ENCODE assay signal across 9 cellular contexts in genomic region chr1:46617108-46617694, GRCh38. TPM values are rescaled to one million over a fixed set of nuclear protein-coding genes. Genes with fewer than 3 reads are reported as not detected.
A peak's percentile ranks its signal among the peaks of the same experiment; 100 is the strongest.
DNase-seq lines count a peak whose midpoint lies in the region; ATAC-seq, FAIRE-seq and TF ChIP-seq lines count a peak whose summit lies in the region.
"Had no signal": no experiment of that assay in that cellular context is flagged by ENCODE, and none has a peak within 500 bp of the region (broad histone marks: within the 10 kb centered on the region; RNA-seq: fewer than 3 reads in every experiment).

No MANE protein-coding gene starts in this region.

- intact Hi-C loops in activated CD4-positive, alpha-beta T cell treated with anti-CD3 and anti-CD28 coated beads for 36 hours (cut with DNase I, micrococcal nuclease), result loop anchor here (5.0 kb wide), 2 partner anchors 50 to 100 kb away; partner anchors contain the start of genes ATPAF1 (in 2 of the 2) and EFCAB14 (in 1 of the 2)
- intact Hi-C loops in K562 (cut with micrococcal nuclease) (no loop called here), HepG2 (cut with micrococcal nuclease; ENCODE audit: unreplicated experiment) (loop anchor here (10.0 kb wide), 1 partner anchor 48 kb away; the partner anchor contains the start of gene ATPAF1)

- H2AFZ ChIP-seq in K562 (ENCODE audit: low read depth, low read length) (peak overlapping the region; percentile 99), HepG2 (ENCODE audit: low read length) (peak overlapping the region; percentile 48)

- peaks cover 2% of the 10 kb centered on the region for H3K36me3 Mint-ChIP-seq in activated CD4-positive, alpha-beta T cell treated with anti-CD3 and anti-CD28 coated beads for 36 hours (ENCODE audit: low read depth)

- no peak for DNase-seq in activated CD4-positive, alpha-beta T cell treated with anti-CD3 and anti-CD28 coated beads for 36 hours
- no peak for DNase-seq in activated CD4-positive, alpha-beta T cell treated with anti-CD3 and anti-CD28 coated beads for 48 hours
- peak in 3 of 4 experiments; percentile 30 to 62 (median 55) for DNase-seq in K562 (ENCODE audit: extremely low read depth in 1 of 4, low spot score in 3 of 4)
- no peak for DNase-seq in HepG2 (ENCODE audit: low spot score)
- DNase-seq in NCI-H2196 (lab: John Stamatoyannopoulos, UW; ENCODE audit: unreplicated experiment), result no peak
- DNase-seq in COLO668 (lab: John Stamatoyannopoulos, UW; ENCODE audit: unreplicated experiment), result no peak
- no peak for DNase-seq in effector CD8-positive, alpha-beta T cell (lab: John Stamatoyannopoulos, UW)

- H3K27me3 ChIP-seq in K562 (ENCODE audit: control insufficient read depth in 2 of 2, insufficient read depth in 2 of 2, low read length in 2 of 2) (no peaks in the 10 kb centered on the region), HepG2 (ENCODE audit: control insufficient read depth in 1 of 2, insufficient read depth in 2 of 2, low read length in 2 of 2) (no peaks in the 10 kb centered on the region; a peak in 1 of 5 replicates), thymus (ENCODE audit: control insufficient read depth, insufficient read depth) (no peaks in the 10 kb centered on the region)

- POLR2A ChIA-PET in activated CD4-positive, alpha-beta T cell treated with anti-CD3 and anti-CD28 coated beads for 36 hours (lab: Charles Lee), result interaction anchor here (0.9 to 2.6 kb wide), 2 partner anchors 13 to 38 kb away, joined by 3 to 19 read pairs; partner anchors contain the start of gene MKNK1
- POLR2A ChIA-PET in K562 (lab: Yijun Ruan, JAX), result interaction anchor here (0.7 to 3.0 kb wide), 10 partner anchors 9 to 100 kb away, joined by 3 to 38 read pairs (median 4); partner anchors contain the start of gene MKNK1
- POLR2A ChIA-PET in HepG2 (lab: Yijun Ruan, JAX), result interaction anchor here (0.7 to 6.2 kb wide), 8 partner anchors 10 to 716 kb away, joined by 3 to 79 read pairs (median 4); partner anchors contain the start of genes ATPAF1, CMPK1 and MKNK1

- H3K4me2 ChIP-seq in K562 (ENCODE audit: insufficient read depth, low read length) (peak overlapping the region; percentile 90), HepG2 (ENCODE audit: low read depth, low read length) (peak overlapping the region; percentile 94)

- FAIRE-seq in K562 (lab: Jason Lieb, UNC), result peak; percentile 75
- FAIRE-seq in HepG2 (lab: Jason Lieb, UNC), result no peak

- H3K4me1 ChIP-seq in K562 (replicated peaks in 1 of 2; ENCODE audit: control insufficient read depth in 2 of 2, insufficient read depth in 2 of 2, low read length in 2 of 2) (peaks cover 22 to 37% of the 10 kb centered on the region in 2 experiments), HepG2 (ENCODE audit: insufficient read depth, low read length) (peaks cover 38% of the 10 kb centered on the region), thymus (ENCODE audit: control insufficient read depth, insufficient read depth, low read length) (peaks cover 39% of the 10 kb centered on the region)

- no peak for TF ChIP-seq CTCF in K562 (IDR thresholded peaks at IDR 0.05 in 2 of 3, conservative IDR thresholded peaks at IDR 0.05 in 1 of 3; ENCODE audit: insufficient read depth in 2 of 3, low read depth in 1 of 3, low read length in 3 of 3)
- TF ChIP-seq CTCF in HepG2 (CRISPR knock-in tag; IDR thresholded peaks at IDR 0.05), result no peak

- 11% methylated on average over 9 of the region's 9 CpGs for WGBS in K562 (ENCODE audit: insufficient coverage, low coverage, missing lambda C conversion rate)
- 33% methylated on average over 9 of the region's 9 CpGs for WGBS in HepG2 (ENCODE audit: low lambda C conversion rate)
- 55% methylated on average over 9 of the region's 9 CpGs for WGBS in thymus

- peak overlapping the region; percentile 63; the same call in 2 of the 3 replicates for H3K27ac ChIP-seq in K562 (ENCODE audit: extremely low read depth, low read depth, low read length)
- H3K27ac ChIP-seq in HepG2 (ENCODE audit: extremely low read length, insufficient read depth, low read length), result no peak overlapping the region
- peak overlapping the region; percentile 93 for H3K27ac ChIP-seq in thymus (ENCODE audit: low read depth)

- H3K9me3 Mint-ChIP-seq in activated CD4-positive, alpha-beta T cell treated with anti-CD3 and anti-CD28 coated beads for 36 hours (ENCODE audit: low read depth), result no peaks in the 10 kb centered on the region

- H3K27me3 Mint-ChIP-seq in activated CD4-positive, alpha-beta T cell treated with anti-CD3 and anti-CD28 coated beads for 36 hours, result no peaks in the 10 kb centered on the region

- TF ChIP-seq POLR2A in K562 (conservative IDR thresholded peaks at IDR 0.05), result no peak
- TF ChIP-seq POLR2A in HepG2 (IDR thresholded peaks at IDR 0.05; ENCODE audit: insufficient read depth in 1 of 2, low read depth in 2 of 2, low read length in 2 of 2), result no peak

- BruUV-seq in K562 (replicated peaks; lab: Mats Ljungman, UMichigan) (no TSS peak), HepG2 (replicated peaks; lab: Mats Ljungman, UMichigan) (TSS peak; percentile 60)

- TF ChIP-seq RAD21 in K562 (CRISPR knock-in tag; conservative IDR thresholded peaks at IDR 0.05 in 1 of 2, IDR thresholded peaks at IDR 0.05 in 1 of 2) (no peak), HepG2 (CRISPR knock-in tag; IDR thresholded peaks at IDR 0.05) (no peak)

- H3K4me3 ChIP-seq in K562, result peak overlapping the region; percentile 72
- peak overlapping the region; percentile 59 to 83 (median 78) for H3K4me3 ChIP-seq in HepG2 (replicated peaks in 1 of 3; ENCODE audit: insufficient read depth in 1 of 3, low read depth in 2 of 3, low read length in 3 of 3)
- peak overlapping the region; percentile 92 for H3K4me3 ChIP-seq in thymus (ENCODE audit: low read length)

- H3K9me3 ChIP-seq in K562 (replicated peaks; ENCODE audit: control insufficient read depth, insufficient read depth, low read depth, low read length), result no peaks in the 10 kb centered on the region
- H3K9me3 ChIP-seq in HepG2 (ENCODE audit: low read length), result no peaks in the 10 kb centered on the region
- no peaks in the 10 kb centered on the region for H3K9me3 ChIP-seq in thymus (ENCODE audit: control insufficient read depth)

- in situ Hi-C loops in K562 (cut with MboI), result loop anchor here (5.0 kb wide), 1 partner anchor 105 kb away; no protein-coding TSS in a partner anchor
- in situ Hi-C loops in HepG2 (cut with HindIII; ENCODE audit: extremely low pct_ligation_motif_present, low pct_unique_long_range_greater_than_20kb), result loop anchor here (5.0 kb wide), 1 partner anchor 105 kb away; no protein-coding TSS in a partner anchor

- H3K9me1 ChIP-seq in K562 (ENCODE audit: control insufficient read depth, insufficient read depth, low read length), result no peaks in the 10 kb centered on the region

- H3K36me3 ChIP-seq in K562 (ENCODE audit: control insufficient read depth, insufficient read depth, low read length) (no peaks in the 10 kb centered on the region), HepG2 (replicated peaks in 1 of 2; ENCODE audit: control insufficient read depth in 1 of 2, insufficient read depth in 2 of 2, low read length in 2 of 2) (no peaks in the 10 kb centered on the region), thymus (ENCODE audit: control insufficient read depth, insufficient read depth) (no peaks in the 10 kb centered on the region)

- TF ChIP-seq EP300 in K562 (IDR thresholded peaks at IDR 0.05; ENCODE audit: low read length) (no peak), HepG2 (IDR thresholded peaks at IDR 0.05; ENCODE audit: low read depth in 2 of 2, low read length in 2 of 2) (no peak), HepG2 (CRISPR knock-in tag; IDR thresholded peaks at IDR 0.05; ENCODE audit: borderline replicate concordance) (no peak)

- peak overlapping the region; percentile 74 to 97; a peak in 3 of 4 replicates for H3K9ac ChIP-seq in K562 (ENCODE audit: insufficient read depth in 1 of 2, low read depth in 2 of 2, low read length in 2 of 2)
- H3K9ac ChIP-seq in HepG2 (ENCODE audit: insufficient read depth, low read depth, low read length), result peak overlapping the region; percentile 61

- ATAC-seq in activated CD4-positive, alpha-beta T cell treated with anti-CD3 and anti-CD28 coated beads for 36 hours, result no peak
- ATAC-seq in K562 (peak; percentile 1; the same call in 1 of the 3 replicates), HepG2 (peak; percentile 7)

- peak overlapping the region; percentile 82 for H3K27ac Mint-ChIP-seq in activated CD4-positive, alpha-beta T cell treated with anti-CD3 and anti-CD28 coated beads for 36 hours

- peak overlapping the region; percentile 87 for H3K4me3 Mint-ChIP-seq in activated CD4-positive, alpha-beta T cell treated with anti-CD3 and anti-CD28 coated beads for 36 hours

- CTCF ChIA-PET in activated CD4-positive, alpha-beta T cell treated with anti-CD3 and anti-CD28 coated beads for 36 hours (lab: Charles Lee), result interaction anchor here (1.0 to 5.6 kb wide), 2 partner anchors 12 to 69 kb away, joined by 5 to 47 read pairs; partner anchors contain the start of gene MKNK1
- CTCF ChIA-PET in K562 (lab: Yijun Ruan, JAX; ENCODE audit: low intra/inter-chr PET ratio) (no interaction called here), HepG2 (lab: Yijun Ruan, JAX; ENCODE audit: low intra/inter-chr PET ratio, low total read pairs) (no interaction called here)

- H3K79me2 ChIP-seq in K562 (ENCODE audit: control insufficient read depth, insufficient read depth, low read length) (peaks cover 4% of the 10 kb centered on the region; the same call in 2 of the 3 replicates), HepG2 (ENCODE audit: insufficient read depth, low read length) (no peaks in the 10 kb centered on the region)

- H3K4me1 Mint-ChIP-seq in activated CD4-positive, alpha-beta T cell treated with anti-CD3 and anti-CD28 coated beads for 36 hours, result peaks cover 41% of the 10 kb centered on the region

- H4K20me1 ChIP-seq in K562 (replicated peaks; ENCODE audit: control insufficient read depth, insufficient read depth, low read length) (peaks cover 3% of the 10 kb centered on the region), HepG2 (ENCODE audit: insufficient read depth, low read length) (no peaks in the 10 kb centered on the region)

RNA-seq across cellular contexts. Expression of gene MOB3C, which starts 0.6 kb away (rescaled TPM):
- 1 to 10 TPM; 8.5 to 8.9 TPM for total RNA-seq in activated CD4-positive, alpha-beta T cell treated with anti-CD3 and anti-CD28 coated beads for 36 hours
- total RNA-seq in K562 (2011; cell fraction: chromatin; rRNA removed; ENCODE audit: low replicate concordance), result 7.4 and 16.2 TPM in 2 replicates
- 8.8 and 9.8 TPM in 2 replicates for total RNA-seq in K562 (2011; cell fraction: nucleolus; rRNA removed)
- 10.6 and 13.2 TPM in 2 replicates for total RNA-seq in K562 (2011; cell fraction: nucleoplasm; rRNA removed)
- total RNA-seq in K562 (2014; rRNA removed) (3.6 and 3.7 TPM in 2 replicates), K562 (2014; rRNA removed; fragmentation: Illumina TruSeq; extraction: Trizol) (3.5 and 3.9 TPM in 2 replicates), K562 (2015; rRNA removed; fragmentation: Illumina TruSeq; extraction: Trizol) (3.5 and 3.6 TPM in 2 replicates), K562 (2021) (5.1 and 5.2 TPM in 2 replicates), HepG2 (2016; rRNA removed; fragmentation: Illumina TruSeq; extraction: Trizol) (3.1 and 3.5 TPM in 2 replicates)
- polyA plus RNA-seq in K562 (2011; rRNA removed) (6.2 and 7.5 TPM in 2 replicates), K562 (2014; fragmentation: Illumina TruSeq; extraction: Trizol) (4.4 and 4.9 TPM in 2 replicates), K562 (2014; fragmentation: Nextera tagmentation; extraction: Ambion mirVana) (1 to 10 TPM; 1.0 to 1.1 TPM), K562 (2014; rRNA removed) (3.4 and 4.1 TPM in 2 replicates), HepG2 (2011; rRNA removed) (4.1 and 6.8 TPM in 2 replicates), thymus (16.2 TPM)
- polyA plus RNA-seq in K562 (2011; cell fraction: cytosol; rRNA removed), result 5.6 and 13.3 TPM in 2 replicates
- polyA plus RNA-seq in K562 (2011; cell fraction: nucleus; rRNA removed), result 7.5 and 12.5 TPM in 2 replicates
- 4.0 and 5.9 TPM in 2 replicates for polyA plus RNA-seq in K562 (2012)
- 4.9 and 6.6 TPM in 2 replicates for polyA minus RNA-seq in K562 (2011; rRNA and poly(A)+ RNA removed)
- polyA minus RNA-seq in K562 (2011; cell fraction: cytosol; rRNA and poly(A)+ RNA removed), result 2.3 and 4.8 TPM in 2 replicates
- 5.4 and 6.3 TPM in 2 replicates for polyA minus RNA-seq in K562 (2011; cell fraction: nucleus; rRNA and poly(A)+ RNA removed)
- 0.79 and 1.5 TPM in 2 replicates for total RNA-seq in HepG2 (2016; cell fraction: cytosol; rRNA removed; fragmentation: Illumina TruSeq; extraction: Trizol; ENCODE audit: low read depth)
- total RNA-seq in HepG2 (2016; cell fraction: insoluble cytoplasmic fraction; rRNA removed; fragmentation: Illumina TruSeq; extraction: Trizol), result 3.4 and 3.8 TPM in 2 replicates
- total RNA-seq in HepG2 (2016; cell fraction: membrane; rRNA removed; fragmentation: Illumina TruSeq; extraction: Trizol), result 3.4 and 3.6 TPM in 2 replicates
- total RNA-seq in HepG2 (2016; cell fraction: nucleus; rRNA removed; fragmentation: Illumina TruSeq; extraction: Trizol), result 2.9 TPM in 2 replicates
- 3.7 and 4.9 TPM in 2 replicates for polyA plus RNA-seq in HepG2 (2011; cell fraction: cytosol; rRNA removed)
- 10.1 and 10.6 TPM in 2 replicates for polyA plus RNA-seq in HepG2 (2011; cell fraction: nucleus; rRNA removed)
- polyA plus RNA-seq in HepG2 (2012), result 2.3 and 2.7 TPM in 2 replicates
- polyA plus RNA-seq in HepG2 (2016; cell fraction: cytosol; fragmentation: Illumina TruSeq; extraction: Trizol; ENCODE audit: low read depth), result 1.1 TPM in 2 replicates
- 2.9 and 3.1 TPM in 2 replicates for polyA plus RNA-seq in HepG2 (2016; cell fraction: insoluble cytoplasmic fraction; fragmentation: Illumina TruSeq; extraction: Trizol; ENCODE audit: low read depth)
- 2.2 and 2.4 TPM in 2 replicates for polyA plus RNA-seq in HepG2 (2016; cell fraction: membrane; fragmentation: Illumina TruSeq; extraction: Trizol; ENCODE audit: low read depth)
- polyA plus RNA-seq in HepG2 (2016; cell fraction: nucleus; fragmentation: Illumina TruSeq; extraction: Trizol; ENCODE audit: insufficient read depth, low read depth), result 3.5 and 4.0 TPM in 2 replicates
- 6.7 and 10.0 TPM in 2 replicates for polyA minus RNA-seq in HepG2 (2011; rRNA and poly(A)+ RNA removed; ENCODE audit: low replicate concordance)
- polyA minus RNA-seq in HepG2 (2011; cell fraction: cytosol; rRNA and poly(A)+ RNA removed), result 1.6 and 1.7 TPM in 2 replicates
- polyA minus RNA-seq in HepG2 (2011; cell fraction: nucleus; rRNA and poly(A)+ RNA removed), result 5.7 and 7.6 TPM in 2 replicates

RNA-seq across cellular contexts. Expression of gene MKNK1, which starts 13.1 kb away (rescaled TPM):
- total RNA-seq in activated CD4-positive, alpha-beta T cell treated with anti-CD3 and anti-CD28 coated beads for 36 hours, result 10 to 100 TPM; 27.8 to 31.0 TPM
- total RNA-seq in K562 (2011; cell fraction: chromatin; rRNA removed; ENCODE audit: low replicate concordance), result 86.6 and 98.9 TPM in 2 replicates
- total RNA-seq in K562 (2011; cell fraction: nucleolus; rRNA removed), result 51.6 and 57.7 TPM in 2 replicates
- 71.6 and 91.8 TPM in 2 replicates for total RNA-seq in K562 (2011; cell fraction: nucleoplasm; rRNA removed)
- total RNA-seq in K562 (2014; rRNA removed) (27.7 and 33.3 TPM in 2 replicates), K562 (2014; rRNA removed; fragmentation: Illumina TruSeq; extraction: Trizol) (43.7 and 49.4 TPM in 2 replicates), K562 (2015; rRNA removed; fragmentation: Illumina TruSeq; extraction: Trizol) (33.7 and 42.9 TPM in 2 replicates), K562 (2021) (36.5 and 41.7 TPM in 2 replicates), HepG2 (2016; rRNA removed; fragmentation: Illumina TruSeq; extraction: Trizol) (14.7 and 18.5 TPM in 2 replicates)
- polyA plus RNA-seq in K562 (2011; rRNA removed) (45.0 and 45.8 TPM in 2 replicates), K562 (2014; fragmentation: Illumina TruSeq; extraction: Trizol) (40.4 and 42.1 TPM in 2 replicates), K562 (2014; fragmentation: Nextera tagmentation; extraction: Ambion mirVana) (10 to 100 TPM; 44.7 to 46.0 TPM), K562 (2014; rRNA removed) (50.8 and 51.3 TPM in 2 replicates), HepG2 (2011; rRNA removed) (24.1 and 25.6 TPM in 2 replicates), thymus (62.2 TPM)
- 34.7 and 38.1 TPM in 2 replicates for polyA plus RNA-seq in K562 (2011; cell fraction: cytosol; rRNA removed)
- polyA plus RNA-seq in K562 (2011; cell fraction: nucleus; rRNA removed), result 76.4 and 85.8 TPM in 2 replicates
- 42.0 and 54.6 TPM in 2 replicates for polyA plus RNA-seq in K562 (2012)
- 52.4 and 53.2 TPM in 2 replicates for polyA minus RNA-seq in K562 (2011; rRNA and poly(A)+ RNA removed)
- polyA minus RNA-seq in K562 (2011; cell fraction: cytosol; rRNA and poly(A)+ RNA removed), result 22.3 and 25.4 TPM in 2 replicates
- 22.1 and 30.1 TPM in 2 replicates for polyA minus RNA-seq in K562 (2011; cell fraction: nucleus; rRNA and poly(A)+ RNA removed)
- total RNA-seq in HepG2 (2016; cell fraction: cytosol; rRNA removed; fragmentation: Illumina TruSeq; extraction: Trizol; ENCODE audit: low read depth), result 10.5 and 13.8 TPM in 2 replicates
- 14.4 and 19.1 TPM in 2 replicates for total RNA-seq in HepG2 (2016; cell fraction: insoluble cytoplasmic fraction; rRNA removed; fragmentation: Illumina TruSeq; extraction: Trizol)
- total RNA-seq in HepG2 (2016; cell fraction: membrane; rRNA removed; fragmentation: Illumina TruSeq; extraction: Trizol), result 13.7 and 15.8 TPM in 2 replicates
- 21.2 and 21.4 TPM in 2 replicates for total RNA-seq in HepG2 (2016; cell fraction: nucleus; rRNA removed; fragmentation: Illumina TruSeq; extraction: Trizol)
- polyA plus RNA-seq in HepG2 (2011; cell fraction: cytosol; rRNA removed), result 16.8 and 17.9 TPM in 2 replicates
- polyA plus RNA-seq in HepG2 (2011; cell fraction: nucleus; rRNA removed), result 84.8 and 85.6 TPM in 2 replicates
- 16.8 and 18.6 TPM in 2 replicates for polyA plus RNA-seq in HepG2 (2012)
- polyA plus RNA-seq in HepG2 (2016; cell fraction: cytosol; fragmentation: Illumina TruSeq; extraction: Trizol; ENCODE audit: low read depth), result 16.7 and 21.4 TPM in 2 replicates
- polyA plus RNA-seq in HepG2 (2016; cell fraction: insoluble cytoplasmic fraction; fragmentation: Illumina TruSeq; extraction: Trizol; ENCODE audit: low read depth), result 20.0 and 23.4 TPM in 2 replicates
- polyA plus RNA-seq in HepG2 (2016; cell fraction: membrane; fragmentation: Illumina TruSeq; extraction: Trizol; ENCODE audit: low read depth), result 14.8 and 17.5 TPM in 2 replicates
- 65.1 and 68.0 TPM in 2 replicates for polyA plus RNA-seq in HepG2 (2016; cell fraction: nucleus; fragmentation: Illumina TruSeq; extraction: Trizol; ENCODE audit: insufficient read depth, low read depth)
- 29.1 and 38.2 TPM in 2 replicates for polyA minus RNA-seq in HepG2 (2011; rRNA and poly(A)+ RNA removed; ENCODE audit: low replicate concordance)
- polyA minus RNA-seq in HepG2 (2011; cell fraction: cytosol; rRNA and poly(A)+ RNA removed), result 10.8 and 13.0 TPM in 2 replicates
- 36.7 and 41.2 TPM in 2 replicates for polyA minus RNA-seq in HepG2 (2011; cell fraction: nucleus; rRNA and poly(A)+ RNA removed)

RNA-seq across cellular contexts. Expression of gene ATPAF1, which starts 51.0 kb away (rescaled TPM):
- 10 to 100 TPM; 46.1 to 48.5 TPM for total RNA-seq in activated CD4-positive, alpha-beta T cell treated with anti-CD3 and anti-CD28 coated beads for 36 hours
- total RNA-seq in K562 (2011; cell fraction: chromatin; rRNA removed; ENCODE audit: low replicate concordance), result 21.8 and 37.4 TPM in 2 replicates
- 12.5 and 17.1 TPM in 2 replicates for total RNA-seq in K562 (2011; cell fraction: nucleolus; rRNA removed)
- 32.8 and 60.7 TPM in 2 replicates for total RNA-seq in K562 (2011; cell fraction: nucleoplasm; rRNA removed)
- total RNA-seq in K562 (2014; rRNA removed), result 23.4 and 26.5 TPM in 2 replicates
- 27.4 and 33.7 TPM in 2 replicates for total RNA-seq in K562 (2014; rRNA removed; fragmentation: Illumina TruSeq; extraction: Trizol)
- total RNA-seq in K562 (2015; rRNA removed; fragmentation: Illumina TruSeq; extraction: Trizol), result 27.0 and 28.4 TPM in 2 replicates
- 24.2 and 27.3 TPM in 2 replicates for total RNA-seq in K562 (2021)
- polyA plus RNA-seq in K562 (2011; rRNA removed), result 50.1 and 56.2 TPM in 2 replicates
- polyA plus RNA-seq in K562 (2011; cell fraction: cytosol; rRNA removed), result 23.1 and 44.7 TPM in 2 replicates
- polyA plus RNA-seq in K562 (2011; cell fraction: nucleus; rRNA removed), result 21.1 and 30.9 TPM in 2 replicates
- 21.8 and 34.1 TPM in 2 replicates for polyA plus RNA-seq in K562 (2012)
- polyA plus RNA-seq in K562 (2014; fragmentation: Illumina TruSeq; extraction: Trizol), result 37.9 and 44.9 TPM in 2 replicates
- 1 to 10 TPM; 6.3 to 9.2 TPM for polyA plus RNA-seq in K562 (2014; fragmentation: Nextera tagmentation; extraction: Ambion mirVana)
- 35.6 and 36.8 TPM in 2 replicates for polyA plus RNA-seq in K562 (2014; rRNA removed)
- polyA minus RNA-seq in K562 (2011; rRNA and poly(A)+ RNA removed), result 52.7 and 52.8 TPM in 2 replicates
- 17.8 and 27.0 TPM in 2 replicates for polyA minus RNA-seq in K562 (2011; cell fraction: cytosol; rRNA and poly(A)+ RNA removed)
- 11.3 and 19.3 TPM in 2 replicates for polyA minus RNA-seq in K562 (2011; cell fraction: nucleus; rRNA and poly(A)+ RNA removed)
- 66.6 and 82.9 TPM in 2 replicates for total RNA-seq in HepG2 (2016; rRNA removed; fragmentation: Illumina TruSeq; extraction: Trizol)
- total RNA-seq in HepG2 (2016; cell fraction: cytosol; rRNA removed; fragmentation: Illumina TruSeq; extraction: Trizol; ENCODE audit: low read depth), result 16.7 and 20.1 TPM in 2 replicates
- 68.9 and 89.4 TPM in 2 replicates for total RNA-seq in HepG2 (2016; cell fraction: insoluble cytoplasmic fraction; rRNA removed; fragmentation: Illumina TruSeq; extraction: Trizol)
- total RNA-seq in HepG2 (2016; cell fraction: membrane; rRNA removed; fragmentation: Illumina TruSeq; extraction: Trizol), result 49.1 and 50.0 TPM in 2 replicates
- 25.2 and 28.9 TPM in 2 replicates for total RNA-seq in HepG2 (2016; cell fraction: nucleus; rRNA removed; fragmentation: Illumina TruSeq; extraction: Trizol)
- 57.3 and 76.7 TPM in 2 replicates for polyA plus RNA-seq in HepG2 (2011; rRNA removed)
- 49.4 and 72.7 TPM in 2 replicates for polyA plus RNA-seq in HepG2 (2011; cell fraction: cytosol; rRNA removed)
- 20.5 and 24.9 TPM in 2 replicates for polyA plus RNA-seq in HepG2 (2011; cell fraction: nucleus; rRNA removed)
- 41.0 and 52.7 TPM in 2 replicates for polyA plus RNA-seq in HepG2 (2012)
- polyA plus RNA-seq in HepG2 (2016; cell fraction: cytosol; fragmentation: Illumina TruSeq; extraction: Trizol; ENCODE audit: low read depth), result 22.8 and 23.2 TPM in 2 replicates
- polyA plus RNA-seq in HepG2 (2016; cell fraction: insoluble cytoplasmic fraction; fragmentation: Illumina TruSeq; extraction: Trizol; ENCODE audit: low read depth), result 95.2 and 103 TPM in 2 replicates
- polyA plus RNA-seq in HepG2 (2016; cell fraction: membrane; fragmentation: Illumina TruSeq; extraction: Trizol; ENCODE audit: low read depth), result 45.1 and 45.9 TPM in 2 replicates
- polyA plus RNA-seq in HepG2 (2016; cell fraction: nucleus; fragmentation: Illumina TruSeq; extraction: Trizol; ENCODE audit: insufficient read depth, low read depth), result 40.9 and 46.7 TPM in 2 replicates
- polyA minus RNA-seq in HepG2 (2011; rRNA and poly(A)+ RNA removed; ENCODE audit: low replicate concordance), result 21.5 and 23.1 TPM in 2 replicates
- 34.2 and 40.5 TPM in 2 replicates for polyA minus RNA-seq in HepG2 (2011; cell fraction: cytosol; rRNA and poly(A)+ RNA removed)
- polyA minus RNA-seq in HepG2 (2011; cell fraction: nucleus; rRNA and poly(A)+ RNA removed), result 26.4 and 40.3 TPM in 2 replicates
- 34.6 TPM for polyA plus RNA-seq in thymus

RNA-seq across cellular contexts. Expression of gene TEX38, which starts 54.5 kb away (rescaled TPM):
- under 1 TPM in 1 of 2 experiments, not detected in 1; 0.18 TPM for total RNA-seq in activated CD4-positive, alpha-beta T cell treated with anti-CD3 and anti-CD28 coated beads for 36 hours
- not detected in 2 replicates for total RNA-seq in K562 (2011; cell fraction: chromatin; rRNA removed; ENCODE audit: low replicate concordance)
- not detected in 2 replicates for total RNA-seq in K562 (2011; cell fraction: nucleolus; rRNA removed)
- not detected in 2 replicates for total RNA-seq in K562 (2011; cell fraction: nucleoplasm; rRNA removed)
- not detected in 2 replicates for total RNA-seq in K562 (2014; rRNA removed)
- total RNA-seq in K562 (2014; rRNA removed; fragmentation: Illumina TruSeq; extraction: Trizol), result not detected in 2 replicates
- total RNA-seq in K562 (2015; rRNA removed; fragmentation: Illumina TruSeq; extraction: Trizol), result not detected in 2 replicates
- not detected in 2 replicates for total RNA-seq in K562 (2021)
- polyA plus RNA-seq in K562 (2011; rRNA removed), result not detected in 2 replicates
- not detected in 2 replicates for polyA plus RNA-seq in K562 (2011; cell fraction: cytosol; rRNA removed)
- polyA plus RNA-seq in K562 (2011; cell fraction: nucleus; rRNA removed), result not detected in 2 replicates
- 0.22 TPM in 1 of 2 replicates, not detected in the other for polyA plus RNA-seq in K562 (2012)
- not detected in 2 replicates for polyA plus RNA-seq in K562 (2014; fragmentation: Illumina TruSeq; extraction: Trizol)
- not detected for polyA plus RNA-seq in K562 (2014; fragmentation: Nextera tagmentation; extraction: Ambion mirVana)
- not detected in 2 replicates for polyA plus RNA-seq in K562 (2014; rRNA removed)
- not detected in 2 replicates for polyA minus RNA-seq in K562 (2011; rRNA and poly(A)+ RNA removed)
- polyA minus RNA-seq in K562 (2011; cell fraction: cytosol; rRNA and poly(A)+ RNA removed), result not detected in 2 replicates
- not detected in 2 replicates for polyA minus RNA-seq in K562 (2011; cell fraction: nucleus; rRNA and poly(A)+ RNA removed)
- not detected in 2 replicates for total RNA-seq in HepG2 (2016; rRNA removed; fragmentation: Illumina TruSeq; extraction: Trizol)
- total RNA-seq in HepG2 (2016; cell fraction: cytosol; rRNA removed; fragmentation: Illumina TruSeq; extraction: Trizol; ENCODE audit: low read depth), result not detected in 2 replicates
- total RNA-seq in HepG2 (2016; cell fraction: insoluble cytoplasmic fraction; rRNA removed; fragmentation: Illumina TruSeq; extraction: Trizol), result not detected in 2 replicates
- total RNA-seq in HepG2 (2016; cell fraction: membrane; rRNA removed; fragmentation: Illumina TruSeq; extraction: Trizol), result not detected in 2 replicates
- total RNA-seq in HepG2 (2016; cell fraction: nucleus; rRNA removed; fragmentation: Illumina TruSeq; extraction: Trizol), result not detected in 2 replicates
- polyA plus RNA-seq in HepG2 (2011; rRNA removed), result 0.07 and 0.18 TPM in 2 replicates
- polyA plus RNA-seq in HepG2 (2011; cell fraction: cytosol; rRNA removed), result not detected in 2 replicates
- polyA plus RNA-seq in HepG2 (2011; cell fraction: nucleus; rRNA removed), result 0.34 and 0.36 TPM in 2 replicates
- polyA plus RNA-seq in HepG2 (2012), result not detected in 2 replicates
- polyA plus RNA-seq in HepG2 (2016; cell fraction: cytosol; fragmentation: Illumina TruSeq; extraction: Trizol; ENCODE audit: low read depth), result not detected in 2 replicates
- polyA plus RNA-seq in HepG2 (2016; cell fraction: insoluble cytoplasmic fraction; fragmentation: Illumina TruSeq; extraction: Trizol; ENCODE audit: low read depth), result not detected in 2 replicates
- not detected in 2 replicates for polyA plus RNA-seq in HepG2 (2016; cell fraction: membrane; fragmentation: Illumina TruSeq; extraction: Trizol; ENCODE audit: low read depth)
- not detected in 2 replicates for polyA plus RNA-seq in HepG2 (2016; cell fraction: nucleus; fragmentation: Illumina TruSeq; extraction: Trizol; ENCODE audit: insufficient read depth, low read depth)
- polyA minus RNA-seq in HepG2 (2011; rRNA and poly(A)+ RNA removed; ENCODE audit: low replicate concordance), result 0.40 TPM in 1 of 2 replicates, not detected in the other
- polyA minus RNA-seq in HepG2 (2011; cell fraction: cytosol; rRNA and poly(A)+ RNA removed), result not detected in 2 replicates
- polyA minus RNA-seq in HepG2 (2011; cell fraction: nucleus; rRNA and poly(A)+ RNA removed), result not detected in 2 replicates
- polyA plus RNA-seq in thymus, result 0.14 TPM
- total RNA-seq: T-helper 2 cell treated with Interferon-gamma antibody and Interleukin-4, amounts not matched to agents 100 ng/mL and 5 ng/mL, for 36 hours had no signal

Comparison
In these comparisons a context has a peak if more than half of its experiments do, and no peak if none do; other contexts are left out.
1. DNase-seq: peak in K562 (3 of 4); none in activated CD4-positive, alpha-beta T cell treated with anti-CD3 and anti-CD28 coated beads for 36 hours (single experiment), activated CD4-positive, alpha-beta T cell treated with anti-CD3 and anti-CD28 coated beads for 48 hours (single experiment), HepG2 (single experiment), NCI-H2196 (single experiment), COLO668 (single experiment) and effector CD8-positive, alpha-beta T cell (single experiment).
2. Peak in every context shown above with its lines, with median percentiles within 50 percentile points of each other: H3K4me3 ChIP-seq.